Comparison of ENCODE assay signal across 34 cellular contexts in genomic region chr2:239133945-239134570, GRCh38.
"Had no signal": no experiment of that assay in that cellular context is flagged by ENCODE, and none has a peak within 500 bp of the region (broad histone marks: within the 10 kb centered on the region; RNA-seq: fewer than 3 reads in every experiment).

No MANE protein-coding gene starts in this region.

- H3K4me3 ChIP-seq: adrenal gland, body of pancreas, breast epithelium had no signal

- H3K27me3 ChIP-seq: adrenal gland, body of pancreas, brain microvascular endothelial cell, breast epithelium had no signal

- DNase-seq: activated B cell treated with CpG ODN at 0.5 μM for 24 hours; activated CD4-positive, alpha-beta T cell treated with anti-CD3 and anti-CD28 coated beads for 4 hours; activated CD4-positive, alpha-beta T cell treated with anti-CD3 and anti-CD28 coated beads, Interleukin-2, amount 10 ng/mL, durations not matched to agents 24 days and 14 days; activated CD4-positive, alpha-beta T cell treated with anti-CD3 and anti-CD28 coated beads, Interleukin-2, amount 50 U/mL, for 1 hour; activated CD4-positive, alpha-beta T cell treated with anti-CD3 and anti-CD28 coated beads, Interleukin-2, amount 50 U/mL, for 4 hours; activated CD4-positive, CD25-positive, alpha-beta regulatory T cell treated with anti-CD3 and anti-CD28 coated beads, Interleukin-2, amount 50 U/mL, for 72 hours; activated CD8-positive, alpha-beta memory T cell treated with anti-CD3 and anti-CD28 coated beads, Interleukin-2, amount 50 U/mL, for 4 hours; activated CD8-positive, alpha-beta T cell treated with anti-CD3 and anti-CD28 coated beads for 36 hours; activated effector memory CD4-positive, alpha-beta T cell treated with anti-CD3 and anti-CD28 coated beads, Interleukin-2, amount 50 U/mL, for 16 hours; activated gamma-delta T cell treated with Interleukin-2 at 50 U/mL for 16 hours; activated naive CD4-positive, alpha-beta T cell; activated naive CD4-positive, alpha-beta T cell treated with anti-CD3 and anti-CD28 coated beads for 36 hours; activated naive CD4-positive, alpha-beta T cell treated with anti-CD3 and anti-CD28 coated beads, Interleukin-2, amount 50 U/mL, for 16 hours; activated naive CD8-positive, alpha-beta T cell treated with anti-CD3 and anti-CD28 coated beads for 36 hours; activated T-cell treated with anti-CD3 and anti-CD28 coated beads for 4 hours; activated T-cell treated with anti-CD3 and anti-CD28 coated beads, Interleukin-2, amount 50 U/mL, for 1 hour; activated T-cell treated with anti-CD3 and anti-CD28 coated beads, Interleukin-2, amount 50 U/mL, for 48 hours; adrenal gland; amniotic stem cell; aorta; body of pancreas; brain microvascular endothelial cell; central memory CD4-positive, alpha-beta T cell; SW 1271; T-helper 1 cell; T-helper 2 cell; T-helper 9 cell had no signal

- ATAC-seq: activated CD8-positive, alpha-beta T cell treated with anti-CD3 and anti-CD28 coated beads for 36 hours; activated naive CD4-positive, alpha-beta T cell treated with anti-CD3 and anti-CD28 coated beads, Interleukin-2, amount 50 U/mL, for 72 hours; activated T-helper 17 cell treated with anti-CD3 and anti-CD28 coated beads, Interleukin-2, amount 50 U/mL, for 72 hours; body of pancreas had no signal

- H3K9me3 ChIP-seq: adrenal gland, body of pancreas, breast epithelium had no signal

- H3K9me3 Mint-ChIP-seq: activated B cell treated with CpG ODN at 0.5 μM for 24 hours; activated CD4-positive, alpha-beta T cell treated with anti-CD3 and anti-CD28 coated beads, Interleukin-2, amount 10 ng/mL, durations not matched to agents 24 days and 14 days; activated CD8-positive, alpha-beta T cell treated with anti-CD3 and anti-CD28 coated beads for 36 hours; activated naive CD4-positive, alpha-beta T cell treated with anti-CD3 and anti-CD28 coated beads for 36 hours; activated naive CD8-positive, alpha-beta T cell treated with anti-CD3 and anti-CD28 coated beads for 36 hours; activated T-helper 1 cell treated with anti-CD3 and anti-CD28 coated beads, Interleukin-12 subunit alpha, Interleukin-12 subunit beta, Interleukin-2, Interleukin-4 antibody, amounts not matched to agents 30 ng/mL and 10 ng/mL and 1 ng/mL, durations not matched to agents 14 hours and 24 hours and 36 hours had no signal

- H3K4me1 Mint-ChIP-seq: activated B cell treated with CpG ODN at 0.5 μM for 24 hours; activated CD4-positive, alpha-beta T cell treated with anti-CD3 and anti-CD28 coated beads, Interleukin-2, amount 10 ng/mL, durations not matched to agents 24 days and 14 days; activated naive CD8-positive, alpha-beta T cell treated with anti-CD3 and anti-CD28 coated beads for 36 hours had no signal

- H3K27me3 Mint-ChIP-seq: activated B cell treated with CpG ODN at 0.5 μM for 24 hours; activated CD4-positive, alpha-beta T cell treated with anti-CD3 and anti-CD28 coated beads, Interleukin-2, amount 10 ng/mL, durations not matched to agents 24 days and 14 days; activated CD8-positive, alpha-beta T cell treated with anti-CD3 and anti-CD28 coated beads for 36 hours; activated naive CD8-positive, alpha-beta T cell treated with anti-CD3 and anti-CD28 coated beads for 36 hours; activated T-helper 17 cell treated with anti-CD3 and anti-CD28 coated beads, Interleukin-2, amount 50 U/mL, for 72 hours had no signal

- H3K4me1 ChIP-seq: adrenal gland, body of pancreas, breast epithelium had no signal

- H3K4me3 Mint-ChIP-seq: activated B cell treated with CpG ODN at 0.5 μM for 24 hours; activated CD4-positive, alpha-beta T cell treated with anti-CD3 and anti-CD28 coated beads, Interleukin-2, amount 10 ng/mL, durations not matched to agents 24 days and 14 days; activated CD8-positive, alpha-beta T cell treated with anti-CD3 and anti-CD28 coated beads for 36 hours; activated naive CD4-positive, alpha-beta T cell treated with anti-CD3 and anti-CD28 coated beads for 36 hours; activated naive CD8-positive, alpha-beta T cell treated with anti-CD3 and anti-CD28 coated beads for 36 hours; activated T-helper 1 cell treated with anti-CD3 and anti-CD28 coated beads, Interleukin-12 subunit alpha, Interleukin-12 subunit beta, Interleukin-2, Interleukin-4 antibody, amounts not matched to agents 30 ng/mL and 10 ng/mL and 1 ng/mL, durations not matched to agents 14 hours and 24 hours and 36 hours; activated T-helper 17 cell treated with anti-CD3 and anti-CD28 coated beads, Interleukin-2, amount 50 U/mL, for 72 hours; T-helper 1 cell treated with Interleukin-12 subunit alpha and Interleukin-12 subunit beta and Interleukin-4 antibody, amounts not matched to agents 30 μg/mL and 1 μg/mL, for 36 hours; T-helper 2 cell treated with Interferon-gamma antibody and Interleukin-4, amounts not matched to agents 5 μg/mL and 100 μg/mL, for 36 hours had no signal

- H3K27ac ChIP-seq: adrenal gland, body of pancreas, brain microvascular endothelial cell, breast epithelium, VCaP had no signal

- H3K27ac Mint-ChIP-seq: activated B cell treated with CpG ODN at 0.5 μM for 24 hours; activated CD4-positive, alpha-beta T cell treated with anti-CD3 and anti-CD28 coated beads, Interleukin-2, amount 10 ng/mL, durations not matched to agents 24 days and 14 days; activated CD8-positive, alpha-beta T cell treated with anti-CD3 and anti-CD28 coated beads for 36 hours; activated naive CD4-positive, alpha-beta T cell treated with anti-CD3 and anti-CD28 coated beads for 36 hours; activated naive CD8-positive, alpha-beta T cell treated with anti-CD3 and anti-CD28 coated beads for 36 hours; activated T-helper 1 cell treated with anti-CD3 and anti-CD28 coated beads, Interleukin-12 subunit alpha, Interleukin-12 subunit beta, Interleukin-2, Interleukin-4 antibody, amounts not matched to agents 30 ng/mL and 10 ng/mL and 1 ng/mL, durations not matched to agents 14 hours and 24 hours and 36 hours; activated T-helper 17 cell treated with anti-CD3 and anti-CD28 coated beads, Interleukin-2, amount 50 U/mL, for 72 hours; T-helper 1 cell treated with Interleukin-12 subunit alpha and Interleukin-12 subunit beta and Interleukin-4 antibody, amounts not matched to agents 30 μg/mL and 1 μg/mL, for 36 hours; T-helper 2 cell treated with Interferon-gamma antibody and Interleukin-4, amounts not matched to agents 5 μg/mL and 100 μg/mL, for 36 hours had no signal
